In the genomic region with DNA sequence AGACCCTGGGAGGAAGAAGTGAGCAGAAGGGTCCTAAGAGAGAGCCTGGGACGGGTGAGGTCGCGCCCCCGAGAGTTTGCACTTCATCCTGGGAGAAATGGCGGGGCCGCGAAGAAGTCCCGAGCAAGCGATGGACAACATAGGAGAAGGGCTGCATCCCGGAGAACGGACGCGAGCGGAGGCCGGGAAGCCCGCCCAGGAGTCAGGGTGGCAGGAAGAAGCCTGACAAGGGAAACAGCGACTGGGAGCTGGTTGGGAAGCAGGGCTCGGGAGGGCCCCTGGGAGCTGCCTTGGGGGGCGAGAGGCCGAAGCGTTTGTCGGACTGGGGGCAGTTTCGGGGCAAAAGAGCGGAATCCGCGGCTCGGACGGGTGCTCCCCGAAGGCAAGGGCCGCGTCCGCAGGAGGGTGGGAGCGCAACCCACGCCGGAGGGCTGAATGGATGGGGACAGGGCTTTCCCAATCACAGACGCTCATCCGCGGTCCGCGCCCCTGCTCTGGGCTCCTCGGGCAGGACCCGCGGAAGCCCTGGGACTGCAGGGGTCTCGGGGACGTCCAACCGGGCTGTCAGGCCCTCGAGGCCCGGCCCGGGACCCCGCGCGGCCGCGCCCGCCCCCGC, we compare ENCODE assay signal across 6 cellular contexts. TPM values are rescaled to one million over a fixed set of nuclear protein-coding genes. Genes with fewer than 3 reads are reported as not detected.
DNase-seq lines count a peak whose midpoint lies in the region; ATAC-seq, FAIRE-seq and TF ChIP-seq lines count a peak whose summit lies in the region.

No MANE protein-coding gene starts in this region.

- no peak for DNase-seq in CD4-positive, alpha-beta T cell
- no peak for DNase-seq in chondrocyte (ENCODE audit: low spot score)
- peak; percentile 96 for DNase-seq in osteoblast (ENCODE audit: insufficient read length, low spot score, missing footprints)
- no peak for DNase-seq in SHP77 treated with DMSO at 0.1 percent for 48 hours (lab: John Stamatoyannopoulos, UW)
- no peak for DNase-seq in D721Med (ENCODE audit: insufficient read length, low spot score)

- no peak for TF ChIP-seq CTCF in CD4-positive, alpha-beta T cell (IDR thresholded peaks at IDR 0.05)
- TF ChIP-seq CTCF in chondrocyte (IDR thresholded peaks at IDR 0.05) (no peak), osteoblast (IDR thresholded peaks at IDR 0.05; ENCODE audit: extremely low read depth, low read depth, low read length) (no peak), D721Med (IDR thresholded peaks at IDR 0.05; ENCODE audit: insufficient read depth, missing control alignments) (no peak)

- H3K27me3 ChIP-seq in CD4-positive, alpha-beta T cell (ENCODE audit: control insufficient read depth, insufficient read depth, low read length) = no peaks in the 10 kb centered on the region
- no peaks in the 10 kb centered on the region for H3K27me3 ChIP-seq in osteoblast (ENCODE audit: insufficient read depth, low read length)

- peak overlapping the region; percentile 72 for H2AFZ ChIP-seq in osteoblast (ENCODE audit: low read length)

- no peaks in the 10 kb centered on the region for H3K36me3 ChIP-seq in osteoblast (ENCODE audit: insufficient read depth, low read length)

- peaks cover 47% of the 10 kb centered on the region for H3K79me2 ChIP-seq in osteoblast (ENCODE audit: insufficient read depth, low read length)

- peak overlapping the region; percentile 99 for H3K4me3 Mint-ChIP-seq in CD4-positive, alpha-beta T cell
- peak overlapping the region; percentile 92 for H3K4me3 Mint-ChIP-seq in chondrocyte (ENCODE audit: unreplicated experiment)

- peak overlapping the region; percentile 94 for H3K4me3 ChIP-seq in osteoblast (ENCODE audit: insufficient read depth, low read length)

- H3K27ac ChIP-seq in CD4-positive, alpha-beta T cell (ENCODE audit: low read depth, low read length) = peak overlapping the region; percentile 94
- H3K27ac ChIP-seq in osteoblast (ENCODE audit: low read depth, low read length) = peak overlapping the region; percentile 80

- intact Hi-C loops in CD4-positive, alpha-beta T cell (cut with DNase I, micrococcal nuclease) = loop anchor here in 1 of 2 experiments (1.0 to 5.0 kb wide), 4 partner anchors 9 to 202 kb away; a partner anchor contains a TSS

- no peaks in the 10 kb centered on the region for H3K9me3 Mint-ChIP-seq in CD4-positive, alpha-beta T cell
- H3K9me3 Mint-ChIP-seq in chondrocyte (ENCODE audit: low read depth) = no peaks in the 10 kb centered on the region

- H3K27me3 Mint-ChIP-seq in CD4-positive, alpha-beta T cell = no peaks in the 10 kb centered on the region
- H3K27me3 Mint-ChIP-seq in chondrocyte (ENCODE audit: low read depth) = no peaks in the 10 kb centered on the region

- POLR2A ChIA-PET in CD4-positive, alpha-beta T cell (lab: Charles Lee) = interaction anchor here (0.6 to 3.0 kb wide), 7 partner anchors 8 to 58 kb away, joined by 3 to 29 read pairs (median 9); no protein-coding TSS in a partner anchor

- H3K9me3 ChIP-seq in CD4-positive, alpha-beta T cell (ENCODE audit: control insufficient read depth, low read length) = no peaks in the 10 kb centered on the region
- no peaks in the 10 kb centered on the region for H3K9me3 ChIP-seq in osteoblast (ENCODE audit: low read depth, low read length)

- H4K20me1 ChIP-seq in osteoblast (ENCODE audit: insufficient read depth, low read length) = peaks cover 38% of the 10 kb centered on the region

- H3K36me3 Mint-ChIP-seq in CD4-positive, alpha-beta T cell (ENCODE audit: low read depth) = peaks cover 33% of the 10 kb centered on the region
- H3K36me3 Mint-ChIP-seq in chondrocyte (ENCODE audit: low read depth) = no peaks in the 10 kb centered on the region

- CTCF ChIA-PET in CD4-positive, alpha-beta T cell (lab: Charles Lee) = interaction anchor here (1.4 to 3.0 kb wide), 2 partner anchors 12 to 45 kb away, joined by 3 to 12 read pairs; no protein-coding TSS in a partner anchor

- FAIRE-seq in D721Med (lab: Jason Lieb, UNC) = no peak

- peak overlapping the region; percentile 100 for H3K27ac Mint-ChIP-seq in CD4-positive, alpha-beta T cell
- peak overlapping the region; percentile 83 for H3K27ac Mint-ChIP-seq in chondrocyte (ENCODE audit: unreplicated experiment)

- H3K4me1 Mint-ChIP-seq in CD4-positive, alpha-beta T cell (ENCODE audit: low read depth) = peaks cover 40% of the 10 kb centered on the region
- peaks cover 32% of the 10 kb centered on the region for H3K4me1 Mint-ChIP-seq in chondrocyte (ENCODE audit: low read depth)

- no peak for ATAC-seq in CD4-positive, alpha-beta T cell (ENCODE audit: poor library complexity)
- ATAC-seq in HG03139 (IDR thresholded peaks at IDR 0.05; ENCODE audit: unreplicated experiment) = peak; percentile 13

- H3K4me1 ChIP-seq in osteoblast (ENCODE audit: insufficient read depth, low read length) = peaks cover 10% of the 10 kb centered on the region

- peak overlapping the region; percentile 96 for H3K4me2 ChIP-seq in osteoblast (ENCODE audit: insufficient read depth, low read length)

RNA-seq across cellular contexts. Expression of a gene that starts 0.5 kb away (rescaled TPM):
- total RNA-seq in CD4-positive, alpha-beta T cell = 100 to 1,000 TPM; 156 to 172 TPM
- total RNA-seq in chondrocyte (54.6 to 60.2 TPM (median 54.6 TPM) in 3 replicates), osteoblast (49.5 and 52.5 TPM in 2 replicates)

RNA-seq across cellular contexts. Expression of a gene that starts 20.4 kb away (rescaled TPM):
- 1 to 10 TPM; 7.9 to 8.2 TPM for total RNA-seq in CD4-positive, alpha-beta T cell
- total RNA-seq in chondrocyte (3.2 to 4.3 TPM (median 3.6 TPM) in 3 replicates), osteoblast (3.3 and 3.8 TPM in 2 replicates)

RNA-seq across cellular contexts. Expression of a gene that starts 20.4 kb away (rescaled TPM):
- total RNA-seq in CD4-positive, alpha-beta T cell = 10 to 100 TPM; 12.7 to 15.4 TPM
- total RNA-seq in chondrocyte (51.6 to 57.5 TPM (median 57.4 TPM) in 3 replicates), osteoblast (55.7 and 70.6 TPM in 2 replicates)

RNA-seq across cellular contexts. Expression of a gene that starts 21.4 kb away (rescaled TPM):
- total RNA-seq in CD4-positive, alpha-beta T cell = 10 to 100 TPM; 83.8 to 89.2 TPM
- 25.0 to 38.9 TPM (median 38.9 TPM) in 3 replicates for total RNA-seq in chondrocyte
- total RNA-seq in osteoblast = 6.9 and 11.5 TPM in 2 replicates

RNA-seq across cellular contexts. Expression of a gene that starts 36.5 kb away (rescaled TPM):
- 100 to 1,000 TPM; 106 to 114 TPM for total RNA-seq in CD4-positive, alpha-beta T cell
- total RNA-seq in chondrocyte (22.2 to 24.9 TPM (median 24.9 TPM) in 3 replicates), osteoblast (8.5 and 9.4 TPM in 2 replicates)
